Comparison of ENCODE assay signal across 8 cellular contexts in genomic region chr7:85030893-85031292, GRCh38.
DNase-seq lines count a peak whose midpoint lies in the region; ATAC-seq and TF ChIP-seq lines count a peak whose summit lies in the region.

No MANE protein-coding gene starts in this region.

- H3K27ac ChIP-seq in brain microvascular endothelial cell, result no peak overlapping the region
- H3K27ac ChIP-seq in right cardiac atrium (ENCODE audit: low read length), result no peak overlapping the region

- H3K27me3 ChIP-seq in brain microvascular endothelial cell (replicated peaks) (no peaks in the 10 kb centered on the region), right cardiac atrium (ENCODE audit: control insufficient read depth, insufficient read depth) (no peaks in the 10 kb centered on the region), H7 (ENCODE audit: control insufficient read depth, insufficient read depth, low read length) (no peaks in the 10 kb centered on the region)

- intact Hi-C loops in right cardiac atrium (cut with DNase I), result no loop called here

- ATAC-seq in right cardiac atrium, result no peak

- no peaks in the 10 kb centered on the region for H3K9me3 ChIP-seq in right cardiac atrium (ENCODE audit: control insufficient read depth, low read length)

- TF ChIP-seq CTCF in GM20000 (IDR thresholded peaks at IDR 0.05; ENCODE audit: extremely low read depth, missing control alignments) (no peak), brain microvascular endothelial cell (IDR thresholded peaks at IDR 0.05; ENCODE audit: low read depth, low read length, missing control alignments) (no peak)

- in situ Hi-C loops in brain microvascular endothelial cell (cut with HindIII; ENCODE audit: low pct_ligation_motif_present, low sequenced_read_pairs), result no loop called here

- DNase-seq in COLO829 (ENCODE audit: low spot score) (peak; percentile 59), GM20000 (ENCODE audit: low spot score) (peak; percentile 4), NCI-H1105 treated with DMSO at 0.1 percent for 48 hours (lab: John Stamatoyannopoulos, UW) (peak; percentile 22), brain microvascular endothelial cell (peak; percentile 14), midbrain (lab: John Stamatoyannopoulos, UW) (peak; percentile 37), right cardiac atrium (no peak), H7 (no peak)
- DNase-seq in activated effector memory CD4-positive, alpha-beta T cell treated with anti-CD3 and anti-CD28 coated beads, Interleukin-2, amount 50 U/mL, for 16 hours, result no peak

- H3K4me1 ChIP-seq in right cardiac atrium (ENCODE audit: control insufficient read depth, insufficient read depth, low read length), result no peaks in the 10 kb centered on the region

- H3K4me3 ChIP-seq in brain microvascular endothelial cell (ENCODE audit: low read depth, low read length) (no peak overlapping the region), right cardiac atrium (ENCODE audit: low read length) (no peak overlapping the region), H7 (ENCODE audit: insufficient read depth, low read depth, low read length) (no peak overlapping the region)

- H3K36me3 ChIP-seq in brain microvascular endothelial cell (replicated peaks) (no peaks in the 10 kb centered on the region), H7 (replicated peaks; ENCODE audit: control insufficient read depth, insufficient read depth, low read length) (no peaks in the 10 kb centered on the region)

Comparison
In these comparisons a context has a peak if more than half of its experiments do, and no peak if none do; other contexts are left out.
1. DNase-seq: peak in COLO829 (single experiment), GM20000 (single experiment), NCI-H1105 treated with DMSO at 0.1 percent for 48 hours (single experiment), brain microvascular endothelial cell (single experiment) and midbrain (single experiment); none in activated effector memory CD4-positive, alpha-beta T cell treated with anti-CD3 and anti-CD28 coated beads, Interleukin-2, amount 50 U/mL, for 16 hours (single experiment), right cardiac atrium (0 of 3) and H7 (single experiment).